8 cellular contexts compared by ENCODE assay signal in the genomic region with DNA sequence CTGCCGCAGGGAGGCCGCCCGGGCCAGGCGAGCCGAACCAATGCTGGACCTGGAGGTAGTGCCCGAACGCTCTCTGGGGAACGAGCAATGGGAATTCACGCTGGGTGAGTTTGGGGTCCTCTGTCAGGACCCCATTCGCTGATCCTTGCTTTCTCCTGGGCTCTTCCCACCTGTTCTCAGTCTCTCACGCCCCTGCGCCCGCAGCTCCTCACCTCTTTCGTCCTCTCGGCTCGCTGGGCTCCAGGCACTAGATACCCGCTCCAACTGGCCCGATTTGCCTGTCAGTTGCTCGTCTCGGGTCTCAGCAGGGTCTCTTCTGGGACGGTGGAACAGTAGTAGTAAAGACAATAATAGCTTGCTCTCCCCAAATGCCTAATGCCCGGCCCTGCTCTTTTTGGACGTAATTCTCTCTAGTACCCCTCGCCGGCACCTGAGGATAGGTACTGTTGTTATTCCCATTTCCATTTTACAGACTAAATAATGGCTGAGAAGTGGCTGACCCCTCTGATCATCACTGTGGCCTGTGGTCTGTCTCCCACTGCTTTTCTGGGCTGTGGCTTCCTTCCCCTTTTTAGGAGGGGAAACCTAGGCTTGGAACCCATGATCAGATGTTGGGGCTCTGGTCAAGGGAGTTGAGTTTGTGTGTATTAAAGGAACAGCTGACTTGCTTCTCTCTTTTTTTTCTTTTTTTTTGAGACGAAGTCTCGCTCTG. TPM values are rescaled to one million over a fixed set of nuclear protein-coding genes. Genes with fewer than 3 reads are reported as not detected.
A peak's percentile ranks its signal among the peaks of the same experiment; 100 is the strongest.
DNase-seq lines count a peak whose midpoint lies in the region; ATAC-seq and TF ChIP-seq lines count a peak whose summit lies in the region.

No MANE protein-coding gene starts in this region.

- H3K27ac Mint-ChIP-seq in activated CD8-positive, alpha-beta memory T cell treated with anti-CD3 and anti-CD28 coated beads, Interleukin-2, amount 10 ng/mL, durations not matched to agents 7 days and 5 days, result peak overlapping the region; percentile 74
- H3K27ac Mint-ChIP-seq in activated B cell treated with CpG ODN at 0.5 μM for 24 hours, result peak overlapping the region; percentile 83

- no peak for TF ChIP-seq POLR2A in sigmoid colon (IDR thresholded peaks at IDR 0.05)

- CTCF ChIA-PET in activated CD8-positive, alpha-beta memory T cell treated with anti-CD3 and anti-CD28 coated beads, Interleukin-2, amount 10 ng/mL, durations not matched to agents 7 days and 5 days (lab: Charles Lee), result interaction anchor here (1.0 to 4.5 kb wide), 10 partner anchors 10 to 151 kb away, joined by 3 to 28 read pairs (median 4); no protein-coding TSS in a partner anchor
- CTCF ChIA-PET in activated B cell treated with CpG ODN at 0.5 μM for 24 hours (lab: Charles Lee) (interaction anchor here (0.8 kb wide), 1 partner anchor 9 kb away, joined by 3 read pairs; no protein-coding TSS in a partner anchor), HEK293T (lab: Yijun Ruan, JAX) (interaction anchor here (0.6 kb wide), 2 partner anchors 9 to 48 kb away, joined by 3 to 6 read pairs; no protein-coding TSS in a partner anchor)

- peak overlapping the region; percentile 92 for H3K4me3 Mint-ChIP-seq in activated CD8-positive, alpha-beta memory T cell treated with anti-CD3 and anti-CD28 coated beads, Interleukin-2, amount 10 ng/mL, durations not matched to agents 7 days and 5 days
- H3K4me3 Mint-ChIP-seq in activated B cell treated with CpG ODN at 0.5 μM for 24 hours, result peak overlapping the region; percentile 91

- H3K4me1 ChIP-seq in right cardiac atrium (ENCODE audit: control insufficient read depth, insufficient read depth, low read length) (peaks cover 3% of the 10 kb centered on the region), sigmoid colon (peaks cover 0 to 27% (median 21%) of the 10 kb centered on the region in 4 donors)

- no peak for TF ChIP-seq EP300 in sigmoid colon (IDR thresholded peaks at IDR 0.05)

- no peaks in the 10 kb centered on the region for H3K27me3 ChIP-seq in right cardiac atrium (ENCODE audit: control insufficient read depth, insufficient read depth)
- H3K27me3 ChIP-seq in sigmoid colon, result no peaks in the 10 kb centered on the region

- H3K27ac ChIP-seq in right cardiac atrium (ENCODE audit: low read length) (peak overlapping the region; percentile 13), sigmoid colon (peak overlapping the region; percentile 77 to 88 (median 82))

- no peaks in the 10 kb centered on the region for H3K9me3 Mint-ChIP-seq in activated CD8-positive, alpha-beta memory T cell treated with anti-CD3 and anti-CD28 coated beads, Interleukin-2, amount 10 ng/mL, durations not matched to agents 7 days and 5 days (ENCODE audit: low read depth)
- no peaks in the 10 kb centered on the region for H3K9me3 Mint-ChIP-seq in activated B cell treated with CpG ODN at 0.5 μM for 24 hours

- H3K4me1 Mint-ChIP-seq in activated CD8-positive, alpha-beta memory T cell treated with anti-CD3 and anti-CD28 coated beads, Interleukin-2, amount 10 ng/mL, durations not matched to agents 7 days and 5 days, result peaks cover 35% of the 10 kb centered on the region
- H3K4me1 Mint-ChIP-seq in activated B cell treated with CpG ODN at 0.5 μM for 24 hours, result peaks cover 33% of the 10 kb centered on the region

- WGBS in right cardiac atrium, result 6% methylated on average over 27 of the region's 27 CpGs
- WGBS in sigmoid colon, 2 donors, result 3 to 5% methylated on average over 27 of the region's 27 CpGs

- intact Hi-C loops in activated B cell treated with CpG ODN at 0.5 μM for 24 hours (cut with micrococcal nuclease), result no loop called here
- intact Hi-C loops in right cardiac atrium (cut with DNase I), result loop anchor here in 1 of 4 donors (5.0 kb wide), 1 partner anchor 37 kb away; no protein-coding TSS in a partner anchor
- intact Hi-C loops in sigmoid colon (cut with DNase I), result loop anchor here (2.0 to 5.0 kb wide), 2 partner anchors 47 to 81 kb away; a partner anchor contains a TSS

- H3K9me3 ChIP-seq in right cardiac atrium (ENCODE audit: control insufficient read depth, low read length) (no peaks in the 10 kb centered on the region), sigmoid colon (no peaks in the 10 kb centered on the region)

- TF ChIP-seq CTCF in activated B cell treated with CpG ODN at 0.5 μM for 24 hours (IDR thresholded peaks at IDR 0.05) (no peak), sigmoid colon (IDR thresholded peaks at IDR 0.05) (no peak)

- peaks cover 0 to 5% (median 0%) of the 10 kb centered on the region in 4 donors for H3K36me3 ChIP-seq in sigmoid colon

- H3K4me3 ChIP-seq in right cardiac atrium (ENCODE audit: low read length), result peak overlapping the region; percentile 80
- H3K4me3 ChIP-seq in sigmoid colon, result peak overlapping the region; percentile 87 to 98 (median 90)

- ATAC-seq in activated CD8-positive, alpha-beta memory T cell treated with anti-CD3 and anti-CD28 coated beads, Interleukin-2, amount 10 ng/mL, durations not matched to agents 7 days and 5 days, result peak; percentile 5
- ATAC-seq in HG03520 (IDR thresholded peaks at IDR 0.05; ENCODE audit: unreplicated experiment), result peak; percentile 17
- ATAC-seq in activated B cell treated with CpG ODN at 0.5 μM for 24 hours (ENCODE audit: low read depth), result peak; percentile 5
- no peak for ATAC-seq in right cardiac atrium

- no peak for DNase-seq in activated CD8-positive, alpha-beta memory T cell treated with anti-CD3 and anti-CD28 coated beads, Interleukin-2, amount 10 ng/mL, durations not matched to agents 7 days and 5 days
- no peak for DNase-seq in activated CD8-positive, alpha-beta memory T cell treated with anti-CD3 and anti-CD28 coated beads for 24 hours
- DNase-seq in activated B cell treated with CpG ODN at 0.5 μM for 24 hours (no peak), right cardiac atrium (no peak), sigmoid colon (no peak), inferior parietal cortex (ENCODE audit: extremely low spot score) (no peak), HEK293T (ENCODE audit: extremely low spot score) (no peak)

- peaks cover 4% of the 10 kb centered on the region for H3K36me3 Mint-ChIP-seq in activated CD8-positive, alpha-beta memory T cell treated with anti-CD3 and anti-CD28 coated beads, Interleukin-2, amount 10 ng/mL, durations not matched to agents 7 days and 5 days
- peaks cover 17% of the 10 kb centered on the region for H3K36me3 Mint-ChIP-seq in activated B cell treated with CpG ODN at 0.5 μM for 24 hours (ENCODE audit: low read depth)

- POLR2A ChIA-PET in activated B cell treated with CpG ODN at 0.5 μM for 24 hours (lab: Charles Lee), result interaction anchor here (1.0 kb wide), 2 partner anchors 52 to 82 kb away, joined by 3 to 8 read pairs; a partner anchor contains a TSS
- POLR2A ChIA-PET in HEK293T (lab: Yijun Ruan, JAX), result interaction anchor here (1.4 kb wide), 1 partner anchor 82 kb away, joined by 3 read pairs; a partner anchor contains a TSS

- no peaks in the 10 kb centered on the region for H3K27me3 Mint-ChIP-seq in activated CD8-positive, alpha-beta memory T cell treated with anti-CD3 and anti-CD28 coated beads, Interleukin-2, amount 10 ng/mL, durations not matched to agents 7 days and 5 days
- H3K27me3 Mint-ChIP-seq in activated B cell treated with CpG ODN at 0.5 μM for 24 hours, result no peaks in the 10 kb centered on the region

RNA-seq across cellular contexts. Expression of a gene that starts 0.6 kb away (rescaled TPM):
- total RNA-seq in activated CD8-positive, alpha-beta memory T cell treated with anti-CD3 and anti-CD28 coated beads, Interleukin-2, amount 10 ng/mL, durations not matched to agents 7 days and 5 days, result 10 to 100 TPM; 14.2 to 15.2 TPM
- total RNA-seq in activated B cell treated with CpG ODN at 0.5 μM for 24 hours (13.8 and 16.9 TPM in 2 replicates), right cardiac atrium (10 to 100 TPM; 11.4 to 11.8 (median 11.6) TPM), sigmoid colon (10 to 100 TPM; 11.4 to 16.3 (median 14.0) TPM)
- polyA plus RNA-seq in right cardiac atrium (7.1 TPM), sigmoid colon (1 to 10 TPM; 8.9 to 9.7 (median 9.0) TPM)

RNA-seq across cellular contexts. Expression of a gene that starts 40.5 kb away (rescaled TPM):
- 1 to 10 TPM; 5.6 to 7.9 TPM for total RNA-seq in activated CD8-positive, alpha-beta memory T cell treated with anti-CD3 and anti-CD28 coated beads, Interleukin-2, amount 10 ng/mL, durations not matched to agents 7 days and 5 days
- total RNA-seq in activated B cell treated with CpG ODN at 0.5 μM for 24 hours (0.64 and 0.93 TPM in 2 replicates), right cardiac atrium (10 to 100 TPM; 17.0 to 19.8 (median 18.7) TPM), sigmoid colon (10 to 100 TPM in 3 of 4 donors, 1 to 10 TPM in 1; 8.7 to 18.8 (median 12.2) TPM)
- polyA plus RNA-seq in right cardiac atrium (11.7 TPM), sigmoid colon (1 to 10 TPM in 2 of 3 donors, under 1 TPM in 1; 0.46 to 4.9 (median 1.2) TPM)

RNA-seq across cellular contexts. Expression of a gene that starts 49.4 kb away (rescaled TPM):
- total RNA-seq in activated CD8-positive, alpha-beta memory T cell treated with anti-CD3 and anti-CD28 coated beads, Interleukin-2, amount 10 ng/mL, durations not matched to agents 7 days and 5 days, result 10 to 100 TPM; 36.4 to 52.6 TPM
- 31.5 and 37.3 TPM in 2 replicates for total RNA-seq in activated B cell treated with CpG ODN at 0.5 μM for 24 hours
- 10 to 100 TPM in 2 of 4 donors, 1 to 10 TPM in 2; 9.0 to 11.1 (median 9.8) TPM for total RNA-seq in right cardiac atrium
- polyA plus RNA-seq in right cardiac atrium, result 8.7 TPM
- total RNA-seq in sigmoid colon, result 10 to 100 TPM; 16.1 to 23.2 (median 19.6) TPM
- 10 to 100 TPM; 23.4 to 30.2 (median 26.4) TPM for polyA plus RNA-seq in sigmoid colon

RNA-seq across cellular contexts. Expression of a gene that starts 49.5 kb away (rescaled TPM):
- total RNA-seq in activated CD8-positive, alpha-beta memory T cell treated with anti-CD3 and anti-CD28 coated beads, Interleukin-2, amount 10 ng/mL, durations not matched to agents 7 days and 5 days, result 10 to 100 TPM; 15.7 to 24.5 TPM
- total RNA-seq in activated B cell treated with CpG ODN at 0.5 μM for 24 hours, result 5.6 and 6.5 TPM in 2 replicates
- total RNA-seq in right cardiac atrium, result 10 to 100 TPM in 2 of 4 donors, 1 to 10 TPM in 2; 7.7 to 13.9 (median 9.9) TPM
- polyA plus RNA-seq in right cardiac atrium, result 9.8 TPM
- total RNA-seq in sigmoid colon, result 10 to 100 TPM in 2 of 4 donors, 1 to 10 TPM in 2; 7.5 to 11.8 (median 9.7) TPM
- polyA plus RNA-seq in sigmoid colon, result 10 to 100 TPM in 2 of 3 donors, 1 to 10 TPM in 1; 4.9 to 19.1 (median 10.8) TPM

RNA-seq across cellular contexts. Expression of a gene that starts 54.3 kb away (rescaled TPM):
- 10 to 100 TPM; 15.0 to 43.7 TPM for total RNA-seq in activated CD8-positive, alpha-beta memory T cell treated with anti-CD3 and anti-CD28 coated beads, Interleukin-2, amount 10 ng/mL, durations not matched to agents 7 days and 5 days
- total RNA-seq in activated B cell treated with CpG ODN at 0.5 μM for 24 hours (5.9 and 7.3 TPM in 2 replicates), right cardiac atrium (10 to 100 TPM; 29.7 to 92.2 (median 60.3) TPM), sigmoid colon (100 to 1,000 TPM in 1 of 4 donors, 10 to 100 TPM in 3; 21.2 to 109 (median 25.8) TPM)
- polyA plus RNA-seq in right cardiac atrium (36.6 TPM), sigmoid colon (10 to 100 TPM in 1 of 3 donors, 1 to 10 TPM in 2; 1.2 to 17.9 (median 3.6) TPM)

Comparison
In these comparisons a context has a peak if more than half of its experiments do, and no peak if none do; other contexts are left out.
1. ATAC-seq: peak in activated CD8-positive, alpha-beta memory T cell treated with anti-CD3 and anti-CD28 coated beads, Interleukin-2, amount 10 ng/mL, durations not matched to agents 7 days and 5 days (single experiment), HG03520 (single experiment) and activated B cell treated with CpG ODN at 0.5 μM for 24 hours (single experiment); none in right cardiac atrium (0 of 2).